Comparison of ENCODE assay signal across 11 cellular contexts in genomic region chr12:45192041-45192695, GRCh38. TPM values are rescaled to one million over a fixed set of nuclear protein-coding genes. Genes with fewer than 3 reads are reported as not detected.
DNase-seq lines count a peak whose midpoint lies in the region; ATAC-seq, FAIRE-seq and TF ChIP-seq lines count a peak whose summit lies in the region.
"Had no signal": no experiment of that assay in that cellular context is flagged by ENCODE, and none has a peak within 500 bp of the region (broad histone marks: within the 10 kb centered on the region; RNA-seq: fewer than 3 reads in every experiment).

No MANE protein-coding gene starts in this region.

- dilution Hi-C loops in endothelial cell of umbilical vein (cut with MboI; ENCODE audit: extremely low pct_ligation_motif_present, low sequenced_read_pairs) = no loop called here

- TF ChIP-seq POLR2A in endothelial cell of umbilical vein (IDR thresholded peaks at IDR 0.05; ENCODE audit: low read depth, low read length) (no peak), gastrocnemius medialis (IDR thresholded peaks at IDR 0.05) (no peak)

- H3K9me3 Mint-ChIP-seq in CD8-positive, alpha-beta memory T cell = no peaks in the 10 kb centered on the region

- peaks cover 11% of the 10 kb centered on the region; the same call in 1 of the 2 replicates for H3K4me1 ChIP-seq in Panc1 (ENCODE audit: control insufficient read depth, insufficient read depth, low read length)
- H3K4me1 ChIP-seq in endothelial cell of umbilical vein (ENCODE audit: control insufficient read depth, extremely low read depth, insufficient read depth, low read length) = peaks cover 20% of the 10 kb centered on the region
- H3K4me1 ChIP-seq in gastrocnemius medialis = peaks cover 0 to 11% of the 10 kb centered on the region in 2 donors
- H3K4me1 ChIP-seq in CD8-positive, alpha-beta memory T cell (ENCODE audit: insufficient read depth, low read length) = no peaks in the 10 kb centered on the region

- BruUV-seq in Panc1 (replicated peaks; lab: Mats Ljungman, UMichigan) (no TSS peak), endothelial cell of umbilical vein (replicated peaks; lab: Mats Ljungman, UMichigan) (no TSS peak)

- H3K27ac Mint-ChIP-seq in CD8-positive, alpha-beta memory T cell = no peak overlapping the region

- no peaks in the 10 kb centered on the region for H3K9me1 ChIP-seq in endothelial cell of umbilical vein (replicated peaks; ENCODE audit: control insufficient read depth, extremely low read depth, insufficient read depth, low read length)

- H3K27me3 ChIP-seq in Panc1 (ENCODE audit: control insufficient read depth, insufficient read depth, low read length) (no peaks in the 10 kb centered on the region), endothelial cell of umbilical vein (ENCODE audit: control insufficient read depth in 2 of 2, insufficient read depth in 2 of 2, low read length in 2 of 2) (no peaks in the 10 kb centered on the region), gastrocnemius medialis (no peaks in the 10 kb centered on the region)
- no peaks in the 10 kb centered on the region for H3K27me3 ChIP-seq in CD8-positive, alpha-beta memory T cell (ENCODE audit: insufficient read depth, low read length, poor library complexity, severe bottlenecking)

- H4K20me1 ChIP-seq in endothelial cell of umbilical vein (replicated peaks; ENCODE audit: control insufficient read depth, extremely low read depth, insufficient read depth, low read length) = no peaks in the 10 kb centered on the region

- H3K79me2 ChIP-seq in endothelial cell of umbilical vein (ENCODE audit: control insufficient read depth, insufficient read depth, low read length) = no peaks in the 10 kb centered on the region

- in situ Hi-C loops in Panc1 (cut with HindIII; ENCODE audit: low pct_unique_long_range_greater_than_20kb, low sequenced_read_pairs) (no loop called here), gastrocnemius medialis (cut with MboI; ENCODE audit: low sequenced_read_pairs in 4 of 4) (no loop called here)

- POLR2A ChIA-PET in Panc1 (lab: Charles Lee) = no interaction called here
- POLR2A ChIA-PET in endothelial cell of umbilical vein (lab: Charles Lee) = no interaction called here
- POLR2A ChIA-PET in CD8-positive, alpha-beta memory T cell (lab: Charles Lee) = interaction anchor here (0.6 kb wide), 1 partner anchor 18 kb away, joined by 3 read pairs; no protein-coding TSS in a partner anchor

- TF ChIP-seq CTCF in Panc1 (IDR thresholded peaks at IDR 0.05) = no peak
- TF ChIP-seq CTCF in endothelial cell of umbilical vein (IDR thresholded peaks at IDR 0.05; ENCODE audit: extremely low read depth in 1 of 2, insufficient read depth in 1 of 2, low read depth in 1 of 2, low read length in 2 of 2) = no peak
- no peak for TF ChIP-seq CTCF in gastrocnemius medialis (IDR thresholded peaks at IDR 0.05 in 4 of 5, conservative IDR thresholded peaks at IDR 0.05 in 1 of 5)

- H2AFZ ChIP-seq in endothelial cell of umbilical vein (ENCODE audit: low read depth, low read length) = no peak overlapping the region

- H3K9me3 ChIP-seq in Panc1 (ENCODE audit: control insufficient read depth, insufficient read depth, low read depth, low read length) (no peaks in the 10 kb centered on the region), endothelial cell of umbilical vein (replicated peaks; ENCODE audit: control insufficient read depth, insufficient read depth, low read length) (no peaks in the 10 kb centered on the region), gastrocnemius medialis (no peaks in the 10 kb centered on the region)
- H3K9me3 ChIP-seq in CD8-positive, alpha-beta memory T cell (ENCODE audit: low read length) = no peaks in the 10 kb centered on the region

- ATAC-seq in Panc1 = peak; percentile 74
- ATAC-seq in gastrocnemius medialis = no peak
- ATAC-seq in HG03095 (IDR thresholded peaks at IDR 0.05; ENCODE audit: unreplicated experiment) = no peak

- H3K4me3 ChIP-seq in Panc1 (ENCODE audit: low read depth in 2 of 2, low read length in 2 of 2) = no peak overlapping the region
- no peak overlapping the region for H3K4me3 ChIP-seq in endothelial cell of umbilical vein (replicated peaks in 1 of 3; ENCODE audit: insufficient read depth in 1 of 3, low read depth in 1 of 3, low read length in 3 of 3)
- H3K4me3 ChIP-seq in gastrocnemius medialis = no peak overlapping the region
- H3K4me3 ChIP-seq in CD8-positive, alpha-beta memory T cell (ENCODE audit: low read length) = no peak overlapping the region

- FAIRE-seq in endothelial cell of umbilical vein (lab: Jason Lieb, UNC) = peak; percentile 80
- FAIRE-seq: islet of Langerhans had no signal

- CTCF ChIA-PET in Panc1 (lab: Charles Lee) (no interaction called here), endothelial cell of umbilical vein (lab: Charles Lee) (interaction anchor here (1.0 to 4.0 kb wide), 5 partner anchors 24 to 813 kb away, joined by 3 to 13 read pairs (median 5); partner anchors contain the start of gene ANO6)
- CTCF ChIA-PET in CD8-positive, alpha-beta memory T cell (lab: Charles Lee) = no interaction called here

- H3K27ac ChIP-seq in Panc1 (ENCODE audit: low read length) (peak overlapping the region; percentile 2; the same call in 1 of the 2 replicates), endothelial cell of umbilical vein (ENCODE audit: insufficient read depth, low read depth, low read length) (peak overlapping the region; percentile 40), gastrocnemius medialis (peak overlapping the region in 3 of 4 donors; percentile 1 to 59 (median 13))
- H3K27ac ChIP-seq in CD8-positive, alpha-beta memory T cell (ENCODE audit: low read depth, low read length) = no peak overlapping the region
- H3K27ac ChIP-seq: 22Rv1 had no signal

- H3K4me2 ChIP-seq in endothelial cell of umbilical vein (ENCODE audit: insufficient read depth, low read length) = peak overlapping the region; percentile 81

- no peak overlapping the region for H3K4me3 Mint-ChIP-seq in CD8-positive, alpha-beta memory T cell

- peaks cover 0 to 4% (median 1%) of the 10 kb centered on the region in 3 donors for H3K36me3 Mint-ChIP-seq in CD8-positive, alpha-beta memory T cell

- H3K9ac ChIP-seq in endothelial cell of umbilical vein (replicated peaks; ENCODE audit: extremely low read depth, insufficient read depth, low read length) = no peak overlapping the region

- DNase-seq in NCI-H82 (lab: John Stamatoyannopoulos, UW) (peak; percentile 38), NCI-H82 treated with DMSO at 0.1 percent for 48 hours (lab: John Stamatoyannopoulos, UW; ENCODE audit: unreplicated experiment) (no peak), Panc1 (ENCODE audit: low read depth, low spot score) (no peak), endothelial cell of umbilical vein (ENCODE audit: low read depth, low spot score) (peak; percentile 85), gastrocnemius medialis (no peak)
- DNase-seq in CD8-positive, alpha-beta memory T cell = no peak
- DNase-seq in stimulated activated naive CD4-positive, alpha-beta T cell treated with Interleukin-2 at 50 U/mL for 16 hours (lab: John Stamatoyannopoulos, UW) = no peak
- DNase-seq: NCI-H1436 had no signal

- intact Hi-C loops in Panc1 (cut with micrococcal nuclease; ENCODE audit: unreplicated experiment) = no loop called here
- intact Hi-C loops in endothelial cell of umbilical vein (cut with micrococcal nuclease) = loop anchor here (1.0 to 2.0 kb wide), 3 partner anchors 24 to 76 kb away; partner anchors contain the start of gene ANO6
- intact Hi-C loops in gastrocnemius medialis (cut with DNase I; ENCODE audit: low total_unique reads) = no loop called here

- H3K4me1 Mint-ChIP-seq in CD8-positive, alpha-beta memory T cell = peaks cover 2 to 6% (median 6%) of the 10 kb centered on the region in 3 donors

- H3K36me3 ChIP-seq in Panc1 (ENCODE audit: control insufficient read depth, insufficient read depth, low read length) (no peaks in the 10 kb centered on the region), endothelial cell of umbilical vein (ENCODE audit: control insufficient read depth in 2 of 2, extremely low read depth in 1 of 2, insufficient read depth in 2 of 2, low read length in 2 of 2) (no peaks in the 10 kb centered on the region), gastrocnemius medialis (no peaks in the 10 kb centered on the region)
- no peaks in the 10 kb centered on the region for H3K36me3 ChIP-seq in CD8-positive, alpha-beta memory T cell (ENCODE audit: insufficient read depth, low read length)

- peaks cover 0 to 1% of the 10 kb centered on the region in 2 donors for H3K27me3 Mint-ChIP-seq in CD8-positive, alpha-beta memory T cell

TF ChIP-seq in endothelial cell of umbilical vein, 7 proteins besides CTCF, POLR2A, EP300 and RAD21:
- TF ChIP-seq FOS (IDR thresholded peaks at IDR 0.05; ENCODE audit: borderline replicate concordance, insufficient read depth, low read length) = peak; percentile 72
- peak; percentile 92 for TF ChIP-seq JUN (IDR thresholded peaks at IDR 0.05; ENCODE audit: borderline replicate concordance, insufficient read depth, insufficient read length, low read depth)
- TF ChIP-seq GATA2 (IDR thresholded peaks at IDR 0.05; ENCODE audit: insufficient read depth, insufficient read length, low read depth, low read length) = peak; percentile 97
- no peak for TF ChIP-seq MAX (IDR thresholded peaks at IDR 0.05; ENCODE audit: insufficient read depth, insufficient read length)
- no peak for TF ChIP-seq EZH2 (IDR thresholded peaks at IDR 0.05; ENCODE audit: borderline replicate concordance, low read depth, low read length, severe bottlenecking)
- TF ChIP-seq MYC (IDR thresholded peaks at IDR 0.05; ENCODE audit: low read depth, low read length) = no peak

RNA-seq across cellular contexts. Expression of gene ANO6, which starts 23.7 kb away (rescaled TPM):
- total RNA-seq in Panc1 (2021; ENCODE audit: unreplicated experiment) (120 TPM), endothelial cell of umbilical vein (67.6 and 70.1 TPM in 2 replicates), gastrocnemius medialis (100 to 1,000 TPM in 1 of 4 donors, 10 to 100 TPM in 3; 75.4 to 100 (median 91.8) TPM)
- polyA plus RNA-seq in Panc1 (2012; ENCODE audit: insufficient read length) = 63.7 TPM
- polyA plus RNA-seq in endothelial cell of umbilical vein = 18.7 and 21.3 TPM in 2 replicates
- polyA plus RNA-seq in endothelial cell of umbilical vein (2011; cell fraction: cytosol; rRNA removed) = 22.5 and 24.0 TPM in 2 replicates
- 27.7 and 28.1 TPM in 2 replicates for polyA plus RNA-seq in endothelial cell of umbilical vein (2011; cell fraction: nucleus; rRNA removed)
- 53.7 and 65.5 TPM in 2 replicates for polyA plus RNA-seq in endothelial cell of umbilical vein (2012)
- polyA minus RNA-seq in endothelial cell of umbilical vein = 60.4 and 63.6 TPM in 2 replicates
- 16.9 TPM for polyA minus RNA-seq in endothelial cell of umbilical vein (2011; cell fraction: cytosol; rRNA and poly(A)+ RNA removed)
- polyA minus RNA-seq in endothelial cell of umbilical vein (2011; cell fraction: nucleus; rRNA and poly(A)+ RNA removed) = 60.5 and 81.8 TPM in 2 replicates
- 10 to 100 TPM; 19.7 to 20.0 TPM for total RNA-seq in CD8-positive, alpha-beta memory T cell
- 26.1 TPM for polyA plus RNA-seq in CD8-positive, alpha-beta memory T cell

Comparison
In these comparisons a context has a peak if more than half of its experiments do, and no peak if none do; other contexts are left out.
1. DNase-seq: peak in NCI-H82 (single experiment) and endothelial cell of umbilical vein (single experiment); none in NCI-H82 treated with DMSO at 0.1 percent for 48 hours (single experiment), Panc1 (single experiment), gastrocnemius medialis (0 of 2), CD8-positive, alpha-beta memory T cell (0 of 5) and stimulated activated naive CD4-positive, alpha-beta T cell treated with Interleukin-2 at 50 U/mL for 16 hours (single experiment).